In genomic region chr9:107856633-107857032, GRCh38 we compare ENCODE assay signal across 22 cellular contexts.
A peak's percentile ranks its signal among the peaks of the same experiment; 100 is the strongest.
DNase-seq lines count a peak whose midpoint lies in the region; ATAC-seq, FAIRE-seq and TF ChIP-seq lines count a peak whose summit lies in the region.
"Had no signal": no experiment of that assay in that cellular context is flagged by ENCODE, and none has a peak within 500 bp of the region (broad histone marks: within the 10 kb centered on the region; RNA-seq: fewer than 3 reads in every experiment).

No MANE protein-coding gene starts in this region.

- no peak overlapping the region for H3K27ac ChIP-seq in neuronal stem cell (replicated peaks; ENCODE audit: low read length)
- H3K27ac ChIP-seq: BLaER1, RWPE1 had no signal

- H3K27me3 Mint-ChIP-seq in WTC11 (ENCODE audit: low read depth) = no peaks in the 10 kb centered on the region; the same call in 1 of the 2 replicates

- H3K4me1 ChIP-seq in neuronal stem cell (ENCODE audit: control insufficient read depth in 2 of 2, insufficient read depth in 1 of 2, low read depth in 1 of 2, low read length in 2 of 2) = no peaks in the 10 kb centered on the region
- H3K4me1 ChIP-seq: BLaER1 had no signal

- no CpG with 5 or more reads among the region's 2 CpGs for WGBS in neuronal stem cell (ENCODE audit: extremely low coverage in 2 of 2, insufficient read length in 2 of 2, insufficient replicate concordance in 1 of 2), 2 donors

- no peak for TF ChIP-seq CTCF in WTC11 (IDR thresholded peaks at IDR 0.05)

- TF ChIP-seq POLR2A in H54 (IDR thresholded peaks at IDR 0.05; ENCODE audit: low read depth, low read length) = no peak

- no peak overlapping the region for H3K23ac ChIP-seq in neuronal stem cell (ENCODE audit: low read depth, low read length, poor library complexity)

- H3K9me3 Mint-ChIP-seq in WTC11 = peaks cover 13% of the 10 kb centered on the region

- ATAC-seq in WTC11 = peak; percentile 59
- no peak for ATAC-seq in HG03196 (IDR thresholded peaks at IDR 0.05; ENCODE audit: unreplicated experiment)
- no peak for ATAC-seq in GM18502 (IDR thresholded peaks at IDR 0.05; ENCODE audit: poor library complexity, unreplicated experiment)
- ATAC-seq: CD8-positive, alpha-beta T cell; PC-3 had no signal

- no peak overlapping the region for H3K4me3 Mint-ChIP-seq in WTC11
- H3K4me3 Mint-ChIP-seq: CD8-positive, alpha-beta T cell had no signal

- H3K14ac ChIP-seq in neuronal stem cell (ENCODE audit: low read length) = no peak overlapping the region

- FAIRE-seq in H54 (lab: Jason Lieb, UNC) = peak; percentile 72
- FAIRE-seq: GM12891, GM19239 had no signal

- H2BK5ac ChIP-seq in neuronal stem cell (ENCODE audit: low read length) = no peak overlapping the region

- H2BK120ac ChIP-seq in neuronal stem cell (ENCODE audit: low read depth, low read length) = no peak overlapping the region

- POLR2A ChIA-PET in WTC11 (lab: Charles Lee) = no interaction called here

- no peak overlapping the region for H2AK5ac ChIP-seq in neuronal stem cell (ENCODE audit: low read depth, low read length)

- H3K18ac ChIP-seq in neuronal stem cell (ENCODE audit: low read length) = no peak overlapping the region

- H3K4me2 ChIP-seq in neuronal stem cell (ENCODE audit: insufficient read depth, low read length, poor library complexity, severe bottlenecking) = no peak overlapping the region
- H3K4me2 ChIP-seq: BLaER1 had no signal

- H3K79me1 ChIP-seq in neuronal stem cell (ENCODE audit: low read depth, low read length) = no peaks in the 10 kb centered on the region

- no peak overlapping the region for H3K27ac Mint-ChIP-seq in WTC11
- H3K27ac Mint-ChIP-seq: CD8-positive, alpha-beta T cell had no signal

- H2BK15ac ChIP-seq in neuronal stem cell (ENCODE audit: low read length) = no peak overlapping the region

- no peak overlapping the region for H4K91ac ChIP-seq in neuronal stem cell (ENCODE audit: low read depth, low read length, poor library complexity)

- peaks cover 8% of the 10 kb centered on the region for H3K36me3 Mint-ChIP-seq in WTC11
- H3K36me3 Mint-ChIP-seq: CD8-positive, alpha-beta T cell had no signal

- H3K9ac ChIP-seq in neuronal stem cell (ENCODE audit: low read depth, low read length, poor library complexity) = no peak overlapping the region
- H3K9ac ChIP-seq: BLaER1 had no signal

- DNase-seq in DMS53 (lab: John Stamatoyannopoulos, UW) (peak; percentile 9), DMS53 treated with DMSO at 0.1 percent for 48 hours (lab: John Stamatoyannopoulos, UW; ENCODE audit: unreplicated experiment) (no peak), H54 (ENCODE audit: insufficient read length, low spot score) (no peak), WTC11 (ENCODE audit: low spot score) (no peak), neuronal stem cell (ENCODE audit: low spot score) (no peak), NCI-H1436 treated with DMSO at 0.1 percent for 48 hours (lab: John Stamatoyannopoulos, UW) (no peak)
- DNase-seq: 8988T; CD8-positive, alpha-beta T cell; DMS79 treated with DMSO at 0.1 percent for 48 hours; GF-D8; Kasumi-1; NCI-H1417 treated with DMSO at 0.1 percent for 48 hours; NCI-H2029 treated with DMSO at 0.1 percent for 48 hours; NCI-H510A; NCI-H82; PC-3 had no signal

- H3K4ac ChIP-seq in neuronal stem cell (ENCODE audit: low read length) = no peak overlapping the region

- no peaks in the 10 kb centered on the region for H3K36me3 ChIP-seq in neuronal stem cell (replicated peaks in 1 of 2; ENCODE audit: control insufficient read depth in 2 of 2, insufficient read depth in 2 of 2, low read length in 2 of 2)
- H3K36me3 ChIP-seq: BLaER1 had no signal

- no peak overlapping the region for H4K8ac ChIP-seq in neuronal stem cell (ENCODE audit: low read depth, low read length)

- H2BK12ac ChIP-seq in neuronal stem cell (ENCODE audit: low read length) = no peak overlapping the region

- peaks cover 0 to 5% of the 10 kb centered on the region in 2 donors for H3K9me3 ChIP-seq in neuronal stem cell (replicated peaks in 1 of 2; ENCODE audit: control insufficient read depth in 2 of 2, insufficient read depth in 1 of 2, low read depth in 1 of 2, low read length in 2 of 2)

- CTCF ChIA-PET in WTC11 (lab: Charles Lee) = interaction anchor here (1.1 kb wide), 1 partner anchor 369 kb away, joined by 3 read pairs; no protein-coding TSS in a partner anchor

- H2AFZ ChIP-seq in neuronal stem cell (ENCODE audit: low read length) = peak overlapping the region; percentile 50

- no peaks in the 10 kb centered on the region for H3K4me1 Mint-ChIP-seq in WTC11

- no peaks in the 10 kb centered on the region for H3K27me3 ChIP-seq in neuronal stem cell (ENCODE audit: control insufficient read depth in 3 of 3, insufficient read depth in 3 of 3, low read depth in 1 of 3, low read length in 3 of 3)
- H3K27me3 ChIP-seq: BLaER1 had no signal

- no peak overlapping the region for H3K4me3 ChIP-seq in neuronal stem cell (ENCODE audit: low read length in 2 of 2)
- H3K4me3 ChIP-seq: BLaER1 had no signal

TF ChIP-seq in WTC11, 78 proteins besides CTCF, POLR2A, EP300 and RAD21:
- TF ChIP-seq CREB1 (CRISPR knock-in tag; IDR thresholded peaks at IDR 0.05) = no peak
- TF ChIP-seq MLX (CRISPR knock-in tag; IDR thresholded peaks at IDR 0.05) = no peak
- TF ChIP-seq FOXK1 (CRISPR knock-in tag; IDR thresholded peaks at IDR 0.05) = no peak
